9 cellular contexts compared by ENCODE assay signal in genomic region chr12:113130457-113131135, GRCh38. TPM values are rescaled to one million over a fixed set of nuclear protein-coding genes. Genes with fewer than 3 reads are reported as not detected.
DNase-seq lines count a peak whose midpoint lies in the region; ATAC-seq and TF ChIP-seq lines count a peak whose summit lies in the region.
"Had no signal": no experiment of that assay in that cellular context is flagged by ENCODE, and none has a peak within 500 bp of the region (broad histone marks: within the 10 kb centered on the region; RNA-seq: fewer than 3 reads in every experiment).

No MANE protein-coding gene starts in this region.

- peak; percentile 33 for DNase-seq in DMS53 treated with DMSO at 0.1 percent for 48 hours (lab: John Stamatoyannopoulos, UW; ENCODE audit: unreplicated experiment)
- peak; percentile 36 for DNase-seq in NCI-H2107 (lab: John Stamatoyannopoulos, UW)
- no peak for DNase-seq in choroid plexus epithelial cell (ENCODE audit: low read depth)
- peak; percentile 92 for DNase-seq in osteoblast (ENCODE audit: insufficient read length, low spot score, missing footprints)
- no peak for DNase-seq in NCI-H345 (lab: John Stamatoyannopoulos, UW)
- no peak for DNase-seq in D341Med (ENCODE audit: low spot score)

- TF ChIP-seq CTCF in choroid plexus epithelial cell (conservative IDR thresholded peaks at IDR 0.05; ENCODE audit: low read depth, low read length) (peak; percentile 34), osteoblast (IDR thresholded peaks at IDR 0.05; ENCODE audit: extremely low read depth, low read depth, low read length) (no peak)

- H3K79me2 ChIP-seq in osteoblast (ENCODE audit: insufficient read depth, low read length), result no peaks in the 10 kb centered on the region

- H3K36me3 ChIP-seq in osteoblast (ENCODE audit: insufficient read depth, low read length), result no peaks in the 10 kb centered on the region

- H3K4me3 ChIP-seq in choroid plexus epithelial cell (ENCODE audit: low read depth, low read length) (no peak overlapping the region), osteoblast (ENCODE audit: insufficient read depth, low read length) (no peak overlapping the region)

- H3K27ac ChIP-seq in osteoblast (ENCODE audit: low read depth, low read length), result no peak overlapping the region

- H3K27me3 ChIP-seq in osteoblast (ENCODE audit: insufficient read depth, low read length), result no peaks in the 10 kb centered on the region

- no peaks in the 10 kb centered on the region for H3K9me3 ChIP-seq in osteoblast (ENCODE audit: low read depth, low read length)

- no peak overlapping the region for H3K4me2 ChIP-seq in osteoblast (ENCODE audit: insufficient read depth, low read length)

- no peaks in the 10 kb centered on the region for H4K20me1 ChIP-seq in osteoblast (ENCODE audit: insufficient read depth, low read length)

- ATAC-seq in GM21390 (IDR thresholded peaks at IDR 0.05; ENCODE audit: unreplicated experiment) (no peak), HG03571 (IDR thresholded peaks at IDR 0.05; ENCODE audit: unreplicated experiment) (no peak)

- H3K4me1 ChIP-seq in osteoblast (ENCODE audit: insufficient read depth, low read length), result no peaks in the 10 kb centered on the region

- no peak overlapping the region for H2AFZ ChIP-seq in osteoblast (ENCODE audit: low read length)

RNA-seq across cellular contexts. Expression of gene RASAL1, which starts 5.0 kb away (rescaled TPM):
- not detected in 2 replicates for total RNA-seq in osteoblast
- total RNA-seq: glomerular endothelial cell had no signal

RNA-seq across cellular contexts. Expression of gene CFAP73, which starts 18.9 kb away (rescaled TPM):
- not detected in 2 replicates for total RNA-seq in osteoblast
- total RNA-seq: glomerular endothelial cell had no signal

RNA-seq across cellular contexts. Expression of gene DDX54, which starts 54.7 kb away (rescaled TPM):
- total RNA-seq in osteoblast, result 40.2 and 49.5 TPM in 2 replicates

RNA-seq across cellular contexts. Expression of gene RITA1, which starts 54.9 kb away (rescaled TPM):
- 20.0 and 22.4 TPM in 2 replicates for total RNA-seq in osteoblast

Comparison
In these comparisons a context has a peak if more than half of its experiments do, and no peak if none do; other contexts are left out.
1. DNase-seq: peak in DMS53 treated with DMSO at 0.1 percent for 48 hours (single experiment), NCI-H2107 (single experiment) and osteoblast (single experiment); none in choroid plexus epithelial cell (single experiment), NCI-H345 (single experiment) and D341Med (single experiment).